In genomic region chr9:96856363-96857286, GRCh38 we compare ENCODE assay signal across 8 cellular contexts. TPM values are rescaled to one million over a fixed set of nuclear protein-coding genes. Genes with fewer than 3 reads are reported as not detected.
DNase-seq lines count a peak whose midpoint lies in the region; ATAC-seq and TF ChIP-seq lines count a peak whose summit lies in the region.

No MANE protein-coding gene starts in this region.

- peak overlapping the region in 3 of 7 donors; percentile 34 to 77 (median 64) for H3K4me3 Mint-ChIP-seq in CD8-positive, alpha-beta memory T cell

- DNase-seq in CD8-positive, alpha-beta memory T cell, result peak; percentile 57 to 78 (median 63)
- peak; percentile 46 for DNase-seq in KG1 (lab: John Stamatoyannopoulos, UW)
- DNase-seq in RPMI7951 (ENCODE audit: low read depth), result peak; percentile 60
- peak; percentile 56 for DNase-seq in activated gamma-delta T cell treated with anti-CD3 and anti-CD28 coated beads, Interleukin-2, amount 50 U/mL, for 16 hours (ENCODE audit: low read depth)
- DNase-seq in glomerular endothelial cell (ENCODE audit: extremely low read depth, low read depth, low spot score), result peak; percentile 50
- peak; percentile 88 for DNase-seq in pons (ENCODE audit: low spot score)
- peak in 1 of 2 donors; percentile 32 for DNase-seq in uterus

- H3K27me3 ChIP-seq in CD8-positive, alpha-beta memory T cell (ENCODE audit: insufficient read depth, low read length, poor library complexity, severe bottlenecking), result no peaks in the 10 kb centered on the region
- H3K27me3 ChIP-seq in uterus, result no peaks in the 10 kb centered on the region

- TF ChIP-seq POLR2A in uterus (IDR thresholded peaks at IDR 0.05), result no peak

- no peaks in the 10 kb centered on the region for H3K9me3 ChIP-seq in CD8-positive, alpha-beta memory T cell (ENCODE audit: low read length)
- no peaks in the 10 kb centered on the region for H3K9me3 ChIP-seq in uterus

- peak overlapping the region in 6 of 8 donors; percentile 68 to 91 (median 75) for H3K27ac Mint-ChIP-seq in CD8-positive, alpha-beta memory T cell

- peak; percentile 50 for ATAC-seq in GM19438 (IDR thresholded peaks at IDR 0.05; ENCODE audit: low read depth, unreplicated experiment)

- CTCF ChIA-PET in CD8-positive, alpha-beta memory T cell (lab: Charles Lee), result interaction anchor here (0.6 to 6.2 kb wide), 24 partner anchors 9 to 759 kb away, joined by 3 to 65 read pairs (median 4); no protein-coding TSS in a partner anchor

- intact Hi-C loops in uterus (cut with DNase I; ENCODE audit: low total_unique reads), result no loop called here

- peaks cover 0 to 7% (median 0%) of the 10 kb centered on the region in 3 donors for H3K36me3 Mint-ChIP-seq in CD8-positive, alpha-beta memory T cell

- H3K4me1 Mint-ChIP-seq in CD8-positive, alpha-beta memory T cell, result peaks cover 28 to 42% (median 34%) of the 10 kb centered on the region in 3 donors

- POLR2A ChIA-PET in CD8-positive, alpha-beta memory T cell (lab: Charles Lee), result interaction anchor here (0.5 kb wide), 1 partner anchor 1028 kb away, joined by 6 read pairs; no protein-coding TSS in a partner anchor

- no peak overlapping the region for H3K27ac ChIP-seq in CD8-positive, alpha-beta memory T cell (ENCODE audit: low read depth, low read length)
- H3K27ac ChIP-seq in uterus, result no peak overlapping the region

- no peaks in the 10 kb centered on the region for H3K36me3 ChIP-seq in CD8-positive, alpha-beta memory T cell (ENCODE audit: insufficient read depth, low read length)
- H3K36me3 ChIP-seq in uterus, result no peaks in the 10 kb centered on the region

- H3K4me1 ChIP-seq in CD8-positive, alpha-beta memory T cell (ENCODE audit: insufficient read depth, low read length), result peaks cover 28% of the 10 kb centered on the region
- peaks cover 0 to 11% of the 10 kb centered on the region in 2 donors for H3K4me1 ChIP-seq in uterus

- H3K9me3 Mint-ChIP-seq in CD8-positive, alpha-beta memory T cell, result no peaks in the 10 kb centered on the region

- peaks cover 4 to 6% of the 10 kb centered on the region in 2 donors for H3K27me3 Mint-ChIP-seq in CD8-positive, alpha-beta memory T cell

- TF ChIP-seq CTCF in uterus (IDR thresholded peaks at IDR 0.05), result peak; percentile 60 to 72 (median 66)

- no peak overlapping the region for H3K4me3 ChIP-seq in CD8-positive, alpha-beta memory T cell (ENCODE audit: low read length)
- no peak overlapping the region for H3K4me3 ChIP-seq in uterus

RNA-seq across cellular contexts. Expression of gene ZNF782, which starts 2.3 kb away (rescaled TPM):
- 1 to 10 TPM; 4.2 to 6.5 TPM for total RNA-seq in CD8-positive, alpha-beta memory T cell
- 2.5 TPM for polyA plus RNA-seq in CD8-positive, alpha-beta memory T cell
- total RNA-seq in RPMI7951 (2014; rRNA removed; shearing (Covaris generic)), result 2.1 and 4.4 TPM in 2 replicates
- total RNA-seq in glomerular endothelial cell, result 2.6 and 4.2 TPM in 2 replicates
- total RNA-seq in uterus, result 10 to 100 TPM in 3 of 4 donors, 1 to 10 TPM in 1; 9.2 to 25.9 (median 19.1) TPM
